8 cellular contexts compared by ENCODE assay signal in genomic region chr1:18575620-18576019, GRCh38. TPM values are rescaled to one million over a fixed set of nuclear protein-coding genes. Genes with fewer than 3 reads are reported as not detected.
A peak's percentile ranks its signal among the peaks of the same experiment; 100 is the strongest.
DNase-seq lines count a peak whose midpoint lies in the region; ATAC-seq and TF ChIP-seq lines count a peak whose summit lies in the region.

No MANE protein-coding gene starts in this region.

- no peak for ATAC-seq in GM18868 (IDR thresholded peaks at IDR 0.05; ENCODE audit: unreplicated experiment)

- DNase-seq in activated CD4-positive, alpha-beta T cell treated with anti-CD3 and anti-CD28 coated beads for 24 hours (ENCODE audit: low read depth in 2 of 2) = peak; percentile 32 to 51
- no peak for DNase-seq in activated CD4-positive, alpha-beta T cell treated with anti-CD3 and anti-CD28 coated beads, Interleukin-2, amount 50 U/mL, for 4 hours
- peak; percentile 88 for DNase-seq in NCI-H2171 treated with DMSO at 0.1 percent for 48 hours (lab: John Stamatoyannopoulos, UW)
- DNase-seq in adrenal gland = peak in 6 of 7 donors; percentile 54 to 81 (median 57)
- peak; percentile 55 for DNase-seq in kidney tubule cell (ENCODE audit: low spot score)
- DNase-seq in stimulated activated CD8-positive, alpha-beta memory T cell treated with anti-CD3 and anti-CD28 coated beads, Interleukin-2, amount 100 ng/mL, for 48 hours (ENCODE audit: low read depth in 2 of 2) = peak; percentile 35 to 37
- no peak for DNase-seq in H4 (ENCODE audit: low spot score)

- no peak overlapping the region for H3K27ac ChIP-seq in adrenal gland

- no peaks in the 10 kb centered on the region for H3K4me1 ChIP-seq in adrenal gland (replicated peaks in 1 of 2)

- no peak overlapping the region for H3K4me3 ChIP-seq in adrenal gland

- no peak for TF ChIP-seq POLR2A in adrenal gland (IDR thresholded peaks at IDR 0.05)

- TF ChIP-seq CTCF in adrenal gland (IDR thresholded peaks at IDR 0.05) = peak; percentile 40 to 79 (median 55)

- peaks cover 9% of the 10 kb centered on the region for H3K27me3 ChIP-seq in adrenal gland

- 2 to 19% (median 11%) methylated on average over 4 to 8 of the region's 8 CpGs for WGBS in adrenal gland, 4 donors

- no peaks in the 10 kb centered on the region for H3K36me3 ChIP-seq in adrenal gland (replicated peaks in 1 of 2)

- intact Hi-C loops in adrenal gland (cut with DNase I) = loop anchor here in 1 of 2 donors (10.0 kb wide), 1 partner anchor 651 kb away; no protein-coding TSS in a partner anchor

- no peaks in the 10 kb centered on the region for H3K9me3 ChIP-seq in adrenal gland (replicated peaks in 1 of 3)

RNA-seq across cellular contexts. Expression of gene PAX7, which starts 55.0 kb away (rescaled TPM):
- total RNA-seq in adrenal gland = not detected
- polyA plus RNA-seq in adrenal gland = not detected
- 2.1 and 2.3 TPM in 2 replicates for total RNA-seq in H4 (2014; rRNA removed; shearing (Covaris generic))

Comparison
In these comparisons a context has a peak if more than half of its experiments do, and no peak if none do; other contexts are left out.
1. DNase-seq: peak in activated CD4-positive, alpha-beta T cell treated with anti-CD3 and anti-CD28 coated beads for 24 hours (2 of 2), NCI-H2171 treated with DMSO at 0.1 percent for 48 hours (single experiment), adrenal gland (6 of 7), kidney tubule cell (single experiment) and stimulated activated CD8-positive, alpha-beta memory T cell treated with anti-CD3 and anti-CD28 coated beads, Interleukin-2, amount 100 ng/mL, for 48 hours (2 of 2); none in activated CD4-positive, alpha-beta T cell treated with anti-CD3 and anti-CD28 coated beads, Interleukin-2, amount 50 U/mL, for 4 hours (0 of 2) and H4 (single experiment).